Comparison of ENCODE assay signal across 8 cellular contexts in genomic region chr18:76823574-76823973, GRCh38. TPM values are rescaled to one million over a fixed set of nuclear protein-coding genes. Genes with fewer than 3 reads are reported as not detected.
DNase-seq lines count a peak whose midpoint lies in the region; ATAC-seq lines count a peak whose summit lies in the region.

No MANE protein-coding gene starts in this region.

- ATAC-seq in left ventricle myocardium superior, result peak; percentile 8
- ATAC-seq in GM18868 (IDR thresholded peaks at IDR 0.05; ENCODE audit: unreplicated experiment), result no peak
- ATAC-seq in left lobe of liver, result no peak

- intact Hi-C loops in left ventricle myocardium superior (cut with micrococcal nuclease), result no loop called here

- H3K4me3 ChIP-seq in skeletal muscle cell (ENCODE audit: low read depth, low read length), result peak overlapping the region; percentile 75

- peak; percentile 22 for DNase-seq in stimulated activated CD4-positive, alpha-beta T cell treated with anti-CD3 and anti-CD28 coated beads, Interleukin-15, amount 100 ng/mL, for 24 hours
- no peak for DNase-seq in stimulated activated CD4-positive, alpha-beta T cell treated with anti-CD3 and anti-CD28 coated beads, Interleukin-4, amount 100 ng/mL, for 1 hour
- DNase-seq in activated CD8-positive, alpha-beta memory T cell treated with anti-CD3 and anti-CD28 coated beads, Interleukin-2, amount 50 U/mL, for 4 hours, result peak; percentile 19
- peak; percentile 44 for DNase-seq in left ventricle myocardium superior
- DNase-seq in skeletal muscle cell (ENCODE audit: low read depth), result no peak
- no peak for DNase-seq in foreskin melanocyte
- DNase-seq in left lobe of liver (ENCODE audit: low spot score), result no peak

RNA-seq across cellular contexts. Expression of gene ZNF236, which starts 1.2 kb away (rescaled TPM):
- total RNA-seq in left ventricle myocardium superior (13.4 TPM), left lobe of liver (6.2 TPM)

Comparison
In these comparisons a context has a peak if more than half of its experiments do, and no peak if none do; other contexts are left out.
1. DNase-seq: peak in stimulated activated CD4-positive, alpha-beta T cell treated with anti-CD3 and anti-CD28 coated beads, Interleukin-15, amount 100 ng/mL, for 24 hours (single experiment), activated CD8-positive, alpha-beta memory T cell treated with anti-CD3 and anti-CD28 coated beads, Interleukin-2, amount 50 U/mL, for 4 hours (single experiment) and left ventricle myocardium superior (single experiment); none in stimulated activated CD4-positive, alpha-beta T cell treated with anti-CD3 and anti-CD28 coated beads, Interleukin-4, amount 100 ng/mL, for 1 hour (single experiment), skeletal muscle cell (single experiment), foreskin melanocyte (single experiment) and left lobe of liver (single experiment).